ENCODE assay signal across 24 cellular contexts in the genomic region with DNA sequence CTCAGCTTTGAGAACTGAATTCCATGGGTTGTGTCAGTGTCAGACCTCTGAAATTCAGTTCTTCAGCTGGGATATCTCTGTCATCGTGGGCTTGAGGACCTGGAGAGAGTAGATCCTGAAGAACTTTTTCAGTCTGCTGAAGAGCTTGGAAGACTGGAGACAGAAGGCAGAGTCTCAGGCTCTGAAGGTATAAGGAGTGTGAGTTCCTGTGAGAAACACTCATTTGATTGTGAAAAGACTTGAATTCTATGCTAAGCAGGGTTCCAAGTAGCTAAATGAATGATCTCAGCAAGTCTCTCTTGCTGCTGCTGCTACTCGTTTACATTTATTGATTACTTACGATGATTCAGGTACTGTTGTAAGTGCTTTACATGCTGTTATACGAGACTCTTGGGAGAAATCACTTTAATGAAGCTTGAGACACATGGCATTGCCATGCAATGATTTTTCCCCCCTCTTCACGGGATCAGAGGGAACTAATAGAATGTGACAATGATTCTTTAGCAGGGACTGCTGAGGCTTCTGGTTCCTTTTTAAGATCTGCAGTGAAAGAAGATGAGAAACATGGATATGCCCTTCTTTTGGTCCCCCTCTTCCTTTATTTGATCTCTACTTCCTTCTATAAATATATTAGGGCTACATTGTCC.
DNase-seq lines count a peak whose midpoint lies in the region; ATAC-seq and TF ChIP-seq lines count a peak whose summit lies in the region.
"Had no signal": no experiment of that assay in that cellular context is flagged by ENCODE, and none has a peak within 500 bp of the region (broad histone marks: within the 10 kb centered on the region; RNA-seq: fewer than 3 reads in every experiment).

No MANE protein-coding gene starts in this region.

- H3K36me3 ChIP-seq in CD4-positive, alpha-beta memory T cell (ENCODE audit: insufficient read depth, low read length): no peaks in the 10 kb centered on the region
- no peaks in the 10 kb centered on the region for H3K36me3 ChIP-seq in upper lobe of left lung
- H3K36me3 ChIP-seq: gastrocnemius medialis had no signal

- TF ChIP-seq POLR2A in lower leg skin (IDR thresholded peaks at IDR 0.05) (no peak), upper lobe of left lung (IDR thresholded peaks at IDR 0.05) (no peak)

- TF ChIP-seq CTCF in Calu3 (IDR thresholded peaks at IDR 0.05; ENCODE audit: unreplicated experiment) (no peak), lower leg skin (IDR thresholded peaks at IDR 0.05) (no peak), upper lobe of left lung (IDR thresholded peaks at IDR 0.05) (no peak)

- H3K27me3 Mint-ChIP-seq in CD4-positive, alpha-beta memory T cell: no peaks in the 10 kb centered on the region
- H3K27me3 Mint-ChIP-seq in Calu3 (ENCODE audit: unreplicated experiment): no peaks in the 10 kb centered on the region
- no peaks in the 10 kb centered on the region for H3K27me3 Mint-ChIP-seq in activated CD4-positive, alpha-beta memory T cell treated with anti-CD3 and anti-CD28 coated beads for 36 hours
- H3K27me3 Mint-ChIP-seq: activated naive CD4-positive, alpha-beta T cell treated with anti-CD3 and anti-CD28 coated beads, Interleukin-2, amount 50 U/mL, for 24 hours had no signal

- H3K4me3 Mint-ChIP-seq in CD4-positive, alpha-beta memory T cell: peak overlapping the region in 3 of 8 donors; percentile 22 to 72 (median 54)
- H3K4me3 Mint-ChIP-seq in Calu3 (ENCODE audit: low read depth, unreplicated experiment): no peak overlapping the region
- H3K4me3 Mint-ChIP-seq in activated CD4-positive, alpha-beta memory T cell treated with anti-CD3 and anti-CD28 coated beads for 36 hours: no peak overlapping the region
- H3K4me3 Mint-ChIP-seq: activated naive CD4-positive, alpha-beta T cell treated with anti-CD3 and anti-CD28 coated beads, Interleukin-2, amount 50 U/mL, for 24 hours; activated T-cell treated with anti-CD3 and anti-CD28 coated beads, Interleukin-2, amount 50 U/mL, for 4 hours had no signal

- no peak overlapping the region for H3K4me3 ChIP-seq in CD4-positive, alpha-beta memory T cell (ENCODE audit: low read length in 2 of 2)
- H3K4me3 ChIP-seq in lower leg skin (ENCODE audit: low read depth, poor library complexity, severe bottlenecking) (no peak overlapping the region), upper lobe of left lung (no peak overlapping the region)
- H3K4me3 ChIP-seq: gastrocnemius medialis, psoas muscle had no signal

- CTCF ChIA-PET in CD4-positive, alpha-beta memory T cell (lab: Charles Lee; ENCODE audit: partially characterized antibody): interaction anchor here (1.4 to 1.9 kb wide), 3 partner anchors 22 to 47 kb away, joined by 3 to 8 read pairs (median 5); no protein-coding TSS in a partner anchor
- CTCF ChIA-PET in Calu3 (lab: Charles Lee): interaction anchor here (0.7 to 2.9 kb wide), 4 partner anchors 12 to 47 kb away, joined by 3 to 13 read pairs (median 3); no protein-coding TSS in a partner anchor
- CTCF ChIA-PET in activated CD4-positive, alpha-beta memory T cell treated with anti-CD3 and anti-CD28 coated beads for 36 hours (lab: Charles Lee): interaction anchor here (1.3 to 2.3 kb wide), 2 partner anchors 22 to 47 kb away, joined by 5 to 9 read pairs; no protein-coding TSS in a partner anchor

- no peaks in the 10 kb centered on the region for H3K9me3 ChIP-seq in CD4-positive, alpha-beta memory T cell (ENCODE audit: control insufficient read depth in 1 of 2, low read length in 2 of 2)
- no peaks in the 10 kb centered on the region for H3K9me3 ChIP-seq in upper lobe of left lung
- H3K9me3 ChIP-seq: gastrocnemius medialis, psoas muscle had no signal

- no peaks in the 10 kb centered on the region for H3K27me3 ChIP-seq in CD4-positive, alpha-beta memory T cell (ENCODE audit: insufficient read depth, low read length)
- H3K27me3 ChIP-seq in upper lobe of left lung: no peaks in the 10 kb centered on the region
- H3K27me3 ChIP-seq: gastrocnemius medialis had no signal

- peaks cover 9 to 25% of the 10 kb centered on the region in 2 donors for H3K36me3 Mint-ChIP-seq in CD4-positive, alpha-beta memory T cell
- peaks cover 38% of the 10 kb centered on the region for H3K36me3 Mint-ChIP-seq in Calu3 (ENCODE audit: insufficient read depth, unreplicated experiment)
- peaks cover 46% of the 10 kb centered on the region for H3K36me3 Mint-ChIP-seq in activated CD4-positive, alpha-beta memory T cell treated with anti-CD3 and anti-CD28 coated beads for 36 hours
- H3K36me3 Mint-ChIP-seq: activated naive CD4-positive, alpha-beta T cell treated with anti-CD3 and anti-CD28 coated beads, Interleukin-2, amount 50 U/mL, for 24 hours had no signal

- no peaks in the 10 kb centered on the region for H3K9me3 Mint-ChIP-seq in CD4-positive, alpha-beta memory T cell
- H3K9me3 Mint-ChIP-seq in Calu3 (ENCODE audit: low read depth, unreplicated experiment): no peaks in the 10 kb centered on the region
- no peaks in the 10 kb centered on the region for H3K9me3 Mint-ChIP-seq in activated CD4-positive, alpha-beta memory T cell treated with anti-CD3 and anti-CD28 coated beads for 36 hours
- H3K9me3 Mint-ChIP-seq: activated naive CD4-positive, alpha-beta T cell treated with anti-CD3 and anti-CD28 coated beads, Interleukin-2, amount 50 U/mL, for 24 hours; activated T-cell treated with anti-CD3 and anti-CD28 coated beads, Interleukin-2, amount 50 U/mL, for 4 hours had no signal

- no peak for TF ChIP-seq EP300 in upper lobe of left lung (IDR thresholded peaks at IDR 0.05)

- no TSS peak for BruUV-seq in Calu3 (replicated peaks; lab: Mats Ljungman, UMichigan)

- no peak for DNase-seq in CD4-positive, alpha-beta memory T cell
- DNase-seq in Calu3 (no peak), iPS-NIHi7 (ENCODE audit: extremely low spot score) (peak; percentile 21), lower leg skin (ENCODE audit: low spot score in 2 of 2) (no peak), upper lobe of left lung (no peak)
- no peak for DNase-seq in activated CD4-positive, alpha-beta memory T cell treated with anti-CD3 and anti-CD28 coated beads for 36 hours
- DNase-seq: activated CD4-positive, alpha-beta T cell treated with anti-CD3 and anti-CD28 coated beads, Interleukin-2, amount 50 U/mL, for 4 hours; activated T-cell treated with anti-CD3 and anti-CD28 coated beads, Interleukin-2, amount 50 U/mL, for 4 hours; DMS79; erythroblast; gastrocnemius medialis; hippocampal formation; IMR-90; islet precursor cell; NCI-H1092 treated with DMSO at 0.1 percent for 48 hours; NCI-H2029; NCI-H345; NCI-H774; psoas muscle; stimulated activated CD4-positive, alpha-beta T cell treated with anti-CD3 and anti-CD28 coated beads, Interleukin-1b, Interleukin-23, amount 100 ng/mL, for 48 hours; SW 1271 had no signal

- H3K27ac Mint-ChIP-seq in CD4-positive, alpha-beta memory T cell: peak overlapping the region; percentile 27 to 90 (median 70)
- H3K27ac Mint-ChIP-seq in Calu3 (ENCODE audit: unreplicated experiment): peak overlapping the region; percentile 36
- peak overlapping the region; percentile 71 for H3K27ac Mint-ChIP-seq in activated CD4-positive, alpha-beta memory T cell treated with anti-CD3 and anti-CD28 coated beads for 36 hours
- H3K27ac Mint-ChIP-seq: activated naive CD4-positive, alpha-beta T cell treated with anti-CD3 and anti-CD28 coated beads, Interleukin-2, amount 50 U/mL, for 24 hours had no signal

- H3K4me1 ChIP-seq in CD4-positive, alpha-beta memory T cell (ENCODE audit: insufficient read depth, low read length): peaks cover 42% of the 10 kb centered on the region
- no peaks in the 10 kb centered on the region for H3K4me1 ChIP-seq in upper lobe of left lung
- H3K4me1 ChIP-seq: gastrocnemius medialis, psoas muscle had no signal

- POLR2A ChIA-PET in CD4-positive, alpha-beta memory T cell (lab: Charles Lee; ENCODE audit: partially characterized antibody): interaction anchor here (0.6 to 3.2 kb wide), 6 partner anchors 10 to 64 kb away, joined by 3 to 27 read pairs (median 6); no protein-coding TSS in a partner anchor
- POLR2A ChIA-PET in activated CD4-positive, alpha-beta memory T cell treated with anti-CD3 and anti-CD28 coated beads for 36 hours (lab: Charles Lee): interaction anchor here (1.4 kb wide), 1 partner anchor 21 kb away, joined by 4 read pairs; no protein-coding TSS in a partner anchor

- peaks cover 22 to 60% (median 35%) of the 10 kb centered on the region in 4 donors for H3K4me1 Mint-ChIP-seq in CD4-positive, alpha-beta memory T cell
- peaks cover 34% of the 10 kb centered on the region for H3K4me1 Mint-ChIP-seq in Calu3 (ENCODE audit: low read depth, unreplicated experiment)
- H3K4me1 Mint-ChIP-seq in activated CD4-positive, alpha-beta memory T cell treated with anti-CD3 and anti-CD28 coated beads for 36 hours (ENCODE audit: low read depth): peaks cover 52% of the 10 kb centered on the region
- H3K4me1 Mint-ChIP-seq: activated naive CD4-positive, alpha-beta T cell treated with anti-CD3 and anti-CD28 coated beads, Interleukin-2, amount 50 U/mL, for 24 hours had no signal

- intact Hi-C loops in CD4-positive, alpha-beta memory T cell (cut with micrococcal nuclease): loop anchor here (2.0 kb wide), 1 partner anchor 17 kb away; no protein-coding TSS in a partner anchor
- intact Hi-C loops in Calu3 (cut with micrococcal nuclease; ENCODE audit: unreplicated experiment) (loop anchor here (5.0 kb wide), 1 partner anchor 48 kb away; no protein-coding TSS in a partner anchor), lower leg skin (cut with DNase I; ENCODE audit: low total_unique reads) (no loop called here)
- intact Hi-C loops in activated CD4-positive, alpha-beta memory T cell treated with anti-CD3 and anti-CD28 coated beads for 36 hours (cut with micrococcal nuclease): no loop called here

- 70 to 80% methylated on average over 5 of the region's 5 CpGs for WGBS in lower leg skin, 2 donors
- WGBS in upper lobe of left lung, 2 donors: 79 to 83% methylated on average over 5 of the region's 5 CpGs

- H3K27ac ChIP-seq in CD4-positive, alpha-beta memory T cell (ENCODE audit: low read depth, low read length): peak overlapping the region; percentile 15
- no peak overlapping the region for H3K27ac ChIP-seq in upper lobe of left lung
- H3K27ac ChIP-seq: gastrocnemius medialis, psoas muscle had no signal

- ATAC-seq in HG02970 (IDR thresholded peaks at IDR 0.05; ENCODE audit: low FRiP score, unreplicated experiment) (no peak), upper lobe of left lung (ENCODE audit: low FRiP score in 2 of 2) (no peak)
- ATAC-seq: gastrocnemius medialis, psoas muscle, Right ventricle myocardium inferior had no signal

Comparison
In these comparisons a context has a peak if more than half of its experiments do, and no peak if none do; other contexts are left out.
1. intact Hi-C loops: an anchor here in CD4-positive, alpha-beta memory T cell (2.0 kb wide) and Calu3 (5.0 kb wide); none called in activated CD4-positive, alpha-beta memory T cell treated with anti-CD3 and anti-CD28 coated beads for 36 hours and lower leg skin.